ENCODE assay signal across 20 cellular contexts in the genomic region with DNA sequence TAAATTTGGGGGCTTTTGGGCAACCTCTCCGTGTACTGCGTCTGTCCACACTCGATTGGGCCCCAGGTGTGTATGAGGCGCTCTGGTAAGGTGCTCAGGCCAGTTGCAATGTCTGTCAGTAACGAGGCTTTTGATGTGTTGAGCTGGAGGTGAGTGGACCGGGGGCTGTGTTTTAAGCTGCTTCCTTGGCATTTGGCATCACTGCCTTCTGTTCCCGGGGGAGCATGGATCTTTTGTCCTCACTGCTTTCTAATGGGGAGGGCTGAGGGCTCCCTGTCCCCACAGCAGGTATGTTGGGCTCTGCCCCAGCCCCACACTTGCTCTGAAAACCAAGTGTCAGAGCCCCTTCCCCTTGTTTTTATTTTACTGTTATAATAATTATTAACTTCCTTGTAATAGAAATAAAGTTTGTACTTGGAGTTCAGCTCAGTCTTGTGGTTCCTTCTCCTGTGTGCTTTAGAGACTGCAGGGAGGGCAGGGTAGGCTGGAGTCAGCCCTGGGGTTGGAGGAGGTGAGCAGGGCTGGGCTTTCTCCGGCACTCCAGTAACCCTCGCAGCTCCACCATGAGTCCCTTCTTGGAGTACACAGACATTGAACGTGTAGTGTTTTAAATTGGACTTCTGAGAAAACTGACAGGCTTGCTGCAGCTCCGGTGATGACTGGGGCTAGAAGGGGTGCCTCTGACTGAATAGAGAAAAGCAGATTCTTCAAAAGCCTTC. TPM values are rescaled to one million over a fixed set of nuclear protein-coding genes. Genes with fewer than 3 reads are reported as not detected.
DNase-seq lines count a peak whose midpoint lies in the region; ATAC-seq and TF ChIP-seq lines count a peak whose summit lies in the region.
"Had no signal": no experiment of that assay in that cellular context is flagged by ENCODE, and none has a peak within 500 bp of the region (broad histone marks: within the 10 kb centered on the region; RNA-seq: fewer than 3 reads in every experiment).

No MANE protein-coding gene starts in this region.

- H3K4me3 ChIP-seq in SK-N-MC (no peak overlapping the region), hepatocyte (no peak overlapping the region)
- H3K4me3 ChIP-seq: BLaER1 had no signal

- no peaks in the 10 kb centered on the region for H3K27me3 Mint-ChIP-seq in stimulated activated naive B cell treated with anti-CD40 and anti-IgM and Interleukin-4, amounts not matched to agents 10 μg/mL and 1 μg/mL and 100 μg/mL, for 72 hours
- H3K27me3 Mint-ChIP-seq: activated CD4-positive, alpha-beta T cell treated with anti-CD3 and anti-CD28 coated beads, Interleukin-2, amount 10 ng/mL, durations not matched to agents 24 days and 14 days had no signal

- no peaks in the 10 kb centered on the region for H3K9me3 ChIP-seq in SK-N-MC (ENCODE audit: low read depth, low read length)
- no peaks in the 10 kb centered on the region for H3K9me3 ChIP-seq in hepatocyte (ENCODE audit: low read depth)

- H3K27me3 ChIP-seq in layer of hippocampus (ENCODE audit: control insufficient read depth, insufficient read depth, low read length) (no peaks in the 10 kb centered on the region), hepatocyte (no peaks in the 10 kb centered on the region)
- H3K27me3 ChIP-seq: BLaER1 had no signal

- no peak for TF ChIP-seq CTCF in hepatocyte (IDR thresholded peaks at IDR 0.05; ENCODE audit: poor library complexity)

- H3K27ac Mint-ChIP-seq in stimulated activated naive B cell treated with anti-CD40 and anti-IgM and Interleukin-4, amounts not matched to agents 10 μg/mL and 1 μg/mL and 100 μg/mL, for 72 hours = peak overlapping the region; percentile 80
- H3K27ac Mint-ChIP-seq: activated CD4-positive, alpha-beta T cell treated with anti-CD3 and anti-CD28 coated beads, Interleukin-2, amount 10 ng/mL, durations not matched to agents 24 days and 14 days; HFFc6 had no signal

- H3K36me3 Mint-ChIP-seq in stimulated activated naive B cell treated with anti-CD40 and anti-IgM and Interleukin-4, amounts not matched to agents 10 μg/mL and 1 μg/mL and 100 μg/mL, for 72 hours = peaks cover 76 to 82% of the 10 kb centered on the region in 2 donors

- no peaks in the 10 kb centered on the region for H3K9me2 ChIP-seq in hepatocyte (replicated peaks; ENCODE audit: insufficient read depth)

- peaks cover 21 to 25% of the 10 kb centered on the region in 2 donors for H3K9me3 Mint-ChIP-seq in stimulated activated naive B cell treated with anti-CD40 and anti-IgM and Interleukin-4, amounts not matched to agents 10 μg/mL and 1 μg/mL and 100 μg/mL, for 72 hours
- H3K9me3 Mint-ChIP-seq: HFFc6 had no signal

- no peak overlapping the region for H3K9ac ChIP-seq in SK-N-MC (ENCODE audit: insufficient read length)
- H3K9ac ChIP-seq: BLaER1 had no signal

- no peak overlapping the region for H3K4me3 Mint-ChIP-seq in stimulated activated naive B cell treated with anti-CD40 and anti-IgM and Interleukin-4, amounts not matched to agents 10 μg/mL and 1 μg/mL and 100 μg/mL, for 72 hours
- H3K4me3 Mint-ChIP-seq: activated CD4-positive, alpha-beta T cell treated with anti-CD3 and anti-CD28 coated beads, Interleukin-2, amount 10 ng/mL, durations not matched to agents 24 days and 14 days; HFFc6 had no signal

- no peak overlapping the region for H3K4me2 ChIP-seq in hepatocyte

- H3K27ac ChIP-seq in SK-N-MC (0 out of 2 replicates have a peak overlapping the region, but pooled peaks have one; percentile 31), layer of hippocampus (ENCODE audit: low read depth, low read length) (peak overlapping the region; percentile 18), hepatocyte (no peak overlapping the region)
- H3K27ac ChIP-seq: BLaER1 had no signal

- ATAC-seq in stimulated activated naive B cell treated with anti-CD40 and anti-IgM and Interleukin-4, amounts not matched to agents 10 μg/mL and 1 μg/mL and 100 μg/mL, for 72 hours (replicated peaks) = peak in 1 of 2 donors; percentile 10
- ATAC-seq in GM18868 (IDR thresholded peaks at IDR 0.05; ENCODE audit: unreplicated experiment) = no peak
- ATAC-seq: HepG2, Right ventricle myocardium inferior had no signal

- peak; percentile 36 for DNase-seq in activated effector memory CD4-positive, alpha-beta T cell treated with anti-CD3 and anti-CD28 coated beads, Interleukin-2, amount 50 U/mL, for 16 hours
- no peak for DNase-seq in activated effector memory CD4-positive, alpha-beta T cell treated with Interleukin-2 at 50 U/mL for 16 hours
- DNase-seq in SK-N-MC (ENCODE audit: low read depth, low spot score) (no peak), hepatocyte (ENCODE audit: low spot score) (no peak)
- no peak for DNase-seq in stimulated activated naive B cell treated with anti-CD40 and anti-IgM and Interleukin-4, amounts not matched to agents 10 μg/mL and 1 μg/mL and 100 μg/mL, for 72 hours
- DNase-seq in stimulated activated CD4-positive, alpha-beta T cell treated with anti-CD3 and anti-CD28 coated beads, Interleukin-4, amount 100 ng/mL, for 1 hour = no peak
- DNase-seq: activated CD4-positive, alpha-beta T cell treated with anti-CD3 and anti-CD28 coated beads, Interleukin-2, amount 10 ng/mL, durations not matched to agents 24 days and 14 days; anterior cingulate cortex; cerebellar nuclear complex; HFFc6; left colon; NCI-H1436; NCI-H2171; NCI-H69; SW 1271 had no signal

- WGBS in hepatocyte (ENCODE audit: low lambda C conversion rate, missing lambda C conversion rate) = 96% methylated on average over 11 of the region's 11 CpGs

- H2AFZ ChIP-seq in hepatocyte = no peak overlapping the region

- H3K4me1 ChIP-seq in hepatocyte (ENCODE audit: insufficient read depth) = peaks cover 8% of the 10 kb centered on the region

- H3K4me1 Mint-ChIP-seq in stimulated activated naive B cell treated with anti-CD40 and anti-IgM and Interleukin-4, amounts not matched to agents 10 μg/mL and 1 μg/mL and 100 μg/mL, for 72 hours = peaks cover 28 to 40% of the 10 kb centered on the region in 2 donors

- H3K79me2 ChIP-seq in hepatocyte = no peaks in the 10 kb centered on the region

- H3K36me3 ChIP-seq in SK-N-MC (ENCODE audit: insufficient read depth, low read length) = peaks cover 60% of the 10 kb centered on the region
- H3K36me3 ChIP-seq in hepatocyte (replicated peaks; ENCODE audit: insufficient read depth, low read depth) = no peaks in the 10 kb centered on the region

- H4K20me1 ChIP-seq in hepatocyte (ENCODE audit: insufficient read depth, poor library complexity, severe bottlenecking) = no peaks in the 10 kb centered on the region
- H4K20me1 ChIP-seq: BLaER1 had no signal

RNA-seq across cellular contexts. Expression of a gene that starts 28.0 kb away (rescaled TPM):
- total RNA-seq in hepatocyte = 33.9 and 37.1 TPM in 2 replicates
- 37.3 and 39.4 TPM in 2 replicates for polyA plus RNA-seq in hepatocyte

RNA-seq across cellular contexts. Expression of a gene that starts 44.8 kb away (rescaled TPM):
- 19.1 and 22.1 TPM in 2 replicates for total RNA-seq in hepatocyte
- polyA plus RNA-seq in hepatocyte = 18.5 and 18.7 TPM in 2 replicates
